Comparison of ENCODE assay signal across 8 cellular contexts in genomic region chr21:34807881-34808568, GRCh38.
DNase-seq lines count a peak whose midpoint lies in the region; ATAC-seq, FAIRE-seq and TF ChIP-seq lines count a peak whose summit lies in the region.

No MANE protein-coding gene starts in this region.

- H4K8ac ChIP-seq in H9 (replicated peaks; ENCODE audit: insufficient read length, low read depth, low read length): no peak overlapping the region

- no peak overlapping the region for H3T11ph ChIP-seq in H9 (ENCODE audit: low read length)

- H3K56ac ChIP-seq in H9 (ENCODE audit: insufficient read length, low read depth, low read length): no peak overlapping the region

- no peak for TF ChIP-seq EP300 in stomach (IDR thresholded peaks at IDR 0.05)

- TF ChIP-seq CTCF in H9 (conservative IDR thresholded peaks at IDR 0.05) (no peak), ascending aorta (IDR thresholded peaks at IDR 0.05) (no peak), stomach (IDR thresholded peaks at IDR 0.05) (no peak), GM20000 (IDR thresholded peaks at IDR 0.05; ENCODE audit: extremely low read depth, missing control alignments) (no peak)

- H3K27ac Mint-ChIP-seq in H9: peak overlapping the region in 1 of 3 experiments; percentile 66; a peak in 1 of 7 replicates
- peak overlapping the region; percentile 89 for H3K27ac Mint-ChIP-seq in T-helper 17 cell

- no peak for FAIRE-seq in small intestine (lab: Jason Lieb, UNC)

- no peaks in the 10 kb centered on the region for H3K79me1 ChIP-seq in H9 (ENCODE audit: insufficient read depth, low read depth, low read length, poor library complexity, severe bottlenecking)

- H3K4ac ChIP-seq in H9 (ENCODE audit: low read depth, low read length): no peak overlapping the region

- DNase-seq in H9: no peak
- DNase-seq in T-helper 17 cell: peak; percentile 7 to 49 (median 21)
- peak; percentile 45 to 78 for DNase-seq in ascending aorta (ENCODE audit: low spot score in 2 of 2)
- peak; percentile 77 for DNase-seq in myocyte (ENCODE audit: low read depth)
- peak; percentile 41 for DNase-seq in stomach
- no peak for DNase-seq in GM20000 (ENCODE audit: low spot score)
- DNase-seq in NCI-H2107 treated with DMSO at 0.1 percent for 48 hours (lab: John Stamatoyannopoulos, UW; ENCODE audit: unreplicated experiment): no peak
- DNase-seq in small intestine: no peak

- no peak overlapping the region for H3K9ac ChIP-seq in H9 (ENCODE audit: extremely low read depth, insufficient read length, low read length)

- 0 out of 2 replicates have a peak overlapping the region, but pooled peaks have one; percentile 18 for H3K14ac ChIP-seq in H9 (ENCODE audit: insufficient read depth, low read length)

- H2BK20ac ChIP-seq in H9 (ENCODE audit: low read depth, low read length, poor library complexity, severe bottlenecking): no peak overlapping the region

- H4K91ac ChIP-seq in H9 (ENCODE audit: insufficient read length, low read depth, low read length): no peak overlapping the region

- H3K4me1 ChIP-seq in H9 (ENCODE audit: insufficient read depth, low read length) (no peaks in the 10 kb centered on the region), ascending aorta (peaks cover 0 to 2% of the 10 kb centered on the region in 2 donors), stomach (peaks cover 0 to 64% (median 21%) of the 10 kb centered on the region in 4 donors), small intestine (ENCODE audit: control insufficient read depth in 2 of 2, insufficient read depth in 1 of 2, low read depth in 1 of 2, low read length in 1 of 2) (peaks cover 5 to 12% of the 10 kb centered on the region in 2 donors)

- H3K36me3 ChIP-seq in ascending aorta (no peaks in the 10 kb centered on the region), stomach (peaks cover 0 to 39% (median 30%) of the 10 kb centered on the region in 4 donors), small intestine (ENCODE audit: control insufficient read depth in 2 of 2, insufficient read depth in 2 of 2, low read length in 2 of 2) (peaks cover 0 to 2% of the 10 kb centered on the region in 2 donors)

- no peaks in the 10 kb centered on the region for H3K23me2 ChIP-seq in H9 (ENCODE audit: insufficient read length, low read depth, low read length, poor library complexity, severe bottlenecking)

- H2BK15ac ChIP-seq in H9 (ENCODE audit: low read depth, low read length): no peak overlapping the region

- H3K27me3 Mint-ChIP-seq in H9 (ENCODE audit: low read depth): peaks cover 10% of the 10 kb centered on the region
- no peaks in the 10 kb centered on the region for H3K27me3 Mint-ChIP-seq in T-helper 17 cell

- H2AFZ ChIP-seq in H9 (ENCODE audit: low read length): no peak overlapping the region

- no CpG with 5 or more reads among the region's 15 CpGs for WGBS in H9 (ENCODE audit: extremely low coverage, insufficient read length, low lambda C conversion rate)
- 59 to 92% (median 80%) methylated on average over 14 to 15 of the region's 15 CpGs for WGBS in stomach, 5 donors
- 70 to 83% (median 70%) methylated on average over 15 of the region's 15 CpGs for WGBS in small intestine, 3 donors

- intact Hi-C loops in ascending aorta (cut with DNase I) (loop anchor here (5.0 kb wide), 1 partner anchor 79 kb away; no protein-coding TSS in a partner anchor), stomach (cut with DNase I; ENCODE audit: low total_unique reads) (no loop called here)

- H2BK120ac ChIP-seq in H9 (ENCODE audit: low read depth, low read length, poor library complexity, severe bottlenecking): no peak overlapping the region

- H3K27me3 ChIP-seq in H9 (ENCODE audit: insufficient read depth, low read length) (no peaks in the 10 kb centered on the region), ascending aorta (no peaks in the 10 kb centered on the region), stomach (no peaks in the 10 kb centered on the region), small intestine (ENCODE audit: control insufficient read depth in 2 of 2, insufficient read depth in 2 of 2, low read length in 2 of 2) (no peaks in the 10 kb centered on the region)

- no peak overlapping the region for H3K4me3 Mint-ChIP-seq in H9
- peak overlapping the region; percentile 76 for H3K4me3 Mint-ChIP-seq in T-helper 17 cell

- no peak overlapping the region for H2AK5ac ChIP-seq in H9 (ENCODE audit: insufficient read length, low read length)

- no peak overlapping the region for H3K23ac ChIP-seq in H9 (ENCODE audit: insufficient read length, low read depth, low read length)

- peaks cover 0 to 26% (median 2%) of the 10 kb centered on the region in 3 experiments; a peak in 5 of 7 replicates for H3K36me3 Mint-ChIP-seq in H9 (ENCODE audit: insufficient read depth in 1 of 3, low read depth in 3 of 3)
- H3K36me3 Mint-ChIP-seq in T-helper 17 cell (ENCODE audit: low read depth): peaks cover 8% of the 10 kb centered on the region

- no peak overlapping the region for H3K18ac ChIP-seq in H9 (ENCODE audit: insufficient read length, low read depth, low read length)

- H3K9me3 Mint-ChIP-seq in H9: peaks cover 16% of the 10 kb centered on the region in 2 experiments

- H4K20me1 ChIP-seq in H9 (ENCODE audit: control insufficient read depth, insufficient read depth, insufficient read length): no peaks in the 10 kb centered on the region

- no peak overlapping the region for H2BK5ac ChIP-seq in H9 (ENCODE audit: insufficient read length, low read length)

- H3K4me2 ChIP-seq in H9 (ENCODE audit: insufficient read depth, insufficient read length, low read length): no peak overlapping the region

- no peak overlapping the region for H2BK12ac ChIP-seq in H9 (ENCODE audit: insufficient read length, low read depth, low read length)

- H3K4me1 Mint-ChIP-seq in H9 (peaks cover 6 to 13% of the 10 kb centered on the region in 2 experiments), T-helper 17 cell (peaks cover 69% of the 10 kb centered on the region)

- no peak overlapping the region for H3K27ac ChIP-seq in H9 (ENCODE audit: insufficient read length, low read depth, low read length)
- peak overlapping the region; percentile 74 to 86 for H3K27ac ChIP-seq in ascending aorta
- H3K27ac ChIP-seq in stomach: peak overlapping the region in 4 of 5 donors; percentile 32 to 77 (median 70)
- H3K27ac ChIP-seq in small intestine (ENCODE audit: low read depth in 1 of 2, low read length in 1 of 2): peak overlapping the region in 1 of 2 donors; percentile 80

- no peaks in the 10 kb centered on the region for H3K9me3 ChIP-seq in H9 (ENCODE audit: control insufficient read depth, low read depth, low read length)
- H3K9me3 ChIP-seq in T-helper 17 cell (ENCODE audit: control insufficient read depth, low read length, poor library complexity, severe bottlenecking): no peaks in the 10 kb centered on the region
- peaks cover 0 to 6% of the 10 kb centered on the region in 2 donors for H3K9me3 ChIP-seq in ascending aorta
- peaks cover 0 to 3% (median 0%) of the 10 kb centered on the region in 4 donors for H3K9me3 ChIP-seq in stomach
- no peaks in the 10 kb centered on the region for H3K9me3 ChIP-seq in small intestine (ENCODE audit: control insufficient read depth, low read depth)

- no peaks in the 10 kb centered on the region for H3K79me2 ChIP-seq in H9 (ENCODE audit: insufficient read depth, low read length)

- H3K4me3 ChIP-seq in ascending aorta (no peak overlapping the region), stomach (no peak overlapping the region), small intestine (ENCODE audit: low read depth in 1 of 2, low read length in 2 of 2) (no peak overlapping the region)

- no peak for TF ChIP-seq POLR2A in stomach (IDR thresholded peaks at IDR 0.05)

- H4K5ac ChIP-seq in H9 (ENCODE audit: insufficient read length, low read depth, low read length): no peak overlapping the region

- ATAC-seq in T-helper 17 cell: peak; percentile 56

Comparison
In these comparisons a context has a peak if more than half of its experiments do, and no peak if none do; other contexts are left out.
1. DNase-seq: peak in T-helper 17 cell (3 of 3), ascending aorta (2 of 2), myocyte (single experiment) and stomach (single experiment); none in H9 (single experiment), GM20000 (single experiment), NCI-H2107 treated with DMSO at 0.1 percent for 48 hours (single experiment) and small intestine (single experiment).